In genomic region chr12:24928533-24929306, GRCh38 we compare ENCODE assay signal across 7 cellular contexts. TPM values are rescaled to one million over a fixed set of nuclear protein-coding genes. Genes with fewer than 3 reads are reported as not detected.
DNase-seq lines count a peak whose midpoint lies in the region; TF ChIP-seq lines count a peak whose summit lies in the region.
"Not testable (repeated sequence)": the region's sequence is repeated elsewhere in the genome, so short reads cannot be mapped to it uniquely, and the experiment has no call there.

No MANE protein-coding gene starts in this region.

- in situ Hi-C loops in astrocyte of the spinal cord (cut with HindIII; ENCODE audit: low sequenced_read_pairs): not testable (repeated sequence)

- peaks cover 19% of the 10 kb centered on the region for H3K36me3 ChIP-seq in SJCRH30
- H3K36me3 ChIP-seq in adipocyte (ENCODE audit: control insufficient read depth, insufficient read depth, low read length, severe bottlenecking); endodermal cell (ENCODE audit: control insufficient read depth, insufficient read depth, low read length); trophoblast cell (ENCODE audit: control insufficient read depth in 1 of 2, insufficient read depth in 2 of 2, low read length in 2 of 2): not testable (repeated sequence)
- H3K36me3 ChIP-seq in iPS-20b (ENCODE audit: insufficient read depth, low read depth, low read length): peaks cover 14% of the 10 kb centered on the region; the same call in 1 of the 2 replicates

- H4K5ac ChIP-seq in H9 (ENCODE audit: insufficient read length, low read depth, low read length): not testable (repeated sequence)

- not testable (repeated sequence) for H2BK12ac ChIP-seq in H9 (ENCODE audit: insufficient read length, low read depth, low read length); trophoblast cell (ENCODE audit: low read length)

- not testable (repeated sequence) for H4K20me1 ChIP-seq in H9 (ENCODE audit: control insufficient read depth, insufficient read depth, insufficient read length)

- not testable (repeated sequence) for H2BK120ac ChIP-seq in H9 (ENCODE audit: low read depth, low read length, poor library complexity, severe bottlenecking); trophoblast cell (ENCODE audit: insufficient read depth, low read length, poor library complexity)

- not testable (repeated sequence) for H2AK5ac ChIP-seq in H9 (ENCODE audit: insufficient read length, low read length); trophoblast cell (ENCODE audit: low read length)

- H4K91ac ChIP-seq in H9 (ENCODE audit: insufficient read length, low read depth, low read length); trophoblast cell (ENCODE audit: low read depth, low read length): not testable (repeated sequence)

- H3K23me2 ChIP-seq in H9 (ENCODE audit: insufficient read length, low read depth, low read length, poor library complexity, severe bottlenecking): not testable (repeated sequence)

- not testable (repeated sequence) for H3K56ac ChIP-seq in H9 (ENCODE audit: insufficient read length, low read depth, low read length)

- not testable (repeated sequence) for H3K9me3 ChIP-seq in H9 (ENCODE audit: control insufficient read depth, low read depth, low read length); SJCRH30 (replicated peaks); iPS-20b (ENCODE audit: insufficient read depth, low read depth, low read length); trophoblast cell (ENCODE audit: insufficient read depth, low read depth, low read length)
- H3K9me3 ChIP-seq in adipocyte (ENCODE audit: control insufficient read depth, low read length) (peaks cover 10% of the 10 kb centered on the region), endodermal cell (ENCODE audit: control insufficient read depth, low read length) (peaks cover 32% of the 10 kb centered on the region)

- not testable (repeated sequence) for H4K8ac ChIP-seq in H9 (replicated peaks; ENCODE audit: insufficient read length, low read depth, low read length); trophoblast cell (ENCODE audit: low read depth, low read length)

- H3K9ac ChIP-seq in H9 (ENCODE audit: extremely low read depth, insufficient read length, low read length); adipocyte (ENCODE audit: low read length); endodermal cell (ENCODE audit: extremely low read depth, low read length, poor library complexity, severe bottlenecking); iPS-20b (ENCODE audit: low read depth, low read length); trophoblast cell (ENCODE audit: low read length): not testable (repeated sequence)

- H3K14ac ChIP-seq in H9 (ENCODE audit: insufficient read depth, low read length); trophoblast cell (ENCODE audit: low read length): not testable (repeated sequence)

- H3K9me3 Mint-ChIP-seq in H9 (peaks cover 11 to 18% of the 10 kb centered on the region in 2 experiments), endodermal cell (peaks cover 42% of the 10 kb centered on the region)

- H2AFZ ChIP-seq in H9 (ENCODE audit: low read length); trophoblast cell (ENCODE audit: insufficient read depth, low read length, poor library complexity): not testable (repeated sequence)

- H3K79me2 ChIP-seq in H9 (ENCODE audit: insufficient read depth, low read length): peaks cover 27% of the 10 kb centered on the region; the same call in 1 of the 2 replicates
- H3K79me2 ChIP-seq in trophoblast cell (ENCODE audit: control insufficient read depth, insufficient read depth, low read length, poor library complexity): not testable (repeated sequence)

- H2BK20ac ChIP-seq in H9 (ENCODE audit: low read depth, low read length, poor library complexity, severe bottlenecking): not testable (repeated sequence)

- H3K36me3 Mint-ChIP-seq in H9 (ENCODE audit: insufficient read depth in 1 of 3, low read depth in 3 of 3) (peaks cover 42 to 50% (median 44%) of the 10 kb centered on the region in 3 experiments), endodermal cell (ENCODE audit: low read depth) (peaks cover 35% of the 10 kb centered on the region)

- not testable (repeated sequence) for H3K18ac ChIP-seq in H9 (ENCODE audit: insufficient read length, low read depth, low read length); trophoblast cell (ENCODE audit: low read length)

- no CpG with 5 or more reads among the region's 13 CpGs for WGBS in H9 (ENCODE audit: extremely low coverage, insufficient read length, low lambda C conversion rate)
- 95 to 98% methylated on average over 5 to 10 of the region's 13 CpGs for WGBS in endodermal cell (ENCODE audit: insufficient coverage in 1 of 2, insufficient read length in 1 of 2), 2 experiments
- no CpG with 5 or more reads among the region's 13 CpGs for WGBS in trophoblast cell (ENCODE audit: extremely low coverage, insufficient coverage, insufficient read length)

- not testable (repeated sequence) for H3K4me3 Mint-ChIP-seq in H9, endodermal cell

- H3K27me3 ChIP-seq in H9 (ENCODE audit: insufficient read depth, low read length); SJCRH30; adipocyte (replicated peaks; ENCODE audit: control insufficient read depth, insufficient read depth, low read length); endodermal cell (ENCODE audit: control insufficient read depth, insufficient read depth, low read length, poor library complexity, severe bottlenecking); iPS-20b (ENCODE audit: insufficient read depth, low read length); trophoblast cell (ENCODE audit: insufficient read depth, low read length): not testable (repeated sequence)

- not testable (repeated sequence) for H3K4ac ChIP-seq in H9 (ENCODE audit: low read depth, low read length)
- H3K4ac ChIP-seq in trophoblast cell (ENCODE audit: low read depth, low read length): peak overlapping the region; percentile 21

- not testable (repeated sequence) for H3K27ac ChIP-seq in H9 (ENCODE audit: insufficient read length, low read depth, low read length); endodermal cell (ENCODE audit: low read depth, low read length); iPS-20b (ENCODE audit: low read length); trophoblast cell (ENCODE audit: low read depth, low read length)
- H3K27ac ChIP-seq in SJCRH30: peak overlapping the region; percentile 76

- H3K4me2 ChIP-seq in H9 (ENCODE audit: insufficient read depth, insufficient read length, low read length); trophoblast cell (ENCODE audit: low read length): not testable (repeated sequence)

- not testable (repeated sequence) for H3K27me3 Mint-ChIP-seq in H9 (ENCODE audit: low read depth); endodermal cell (ENCODE audit: insufficient read depth)

- H3K27ac Mint-ChIP-seq in H9: peak overlapping the region; percentile 52 to 72 (median 57); a peak in 4 of 7 replicates
- not testable (repeated sequence) for H3K27ac Mint-ChIP-seq in endodermal cell

- H3K4me1 ChIP-seq in H9 (ENCODE audit: insufficient read depth, low read length): peaks cover 12% of the 10 kb centered on the region
- peaks cover 27% of the 10 kb centered on the region for H3K4me1 ChIP-seq in SJCRH30
- not testable (repeated sequence) for H3K4me1 ChIP-seq in adipocyte (ENCODE audit: control insufficient read depth, insufficient read depth, low read length); endodermal cell (ENCODE audit: control insufficient read depth, insufficient read depth, low read length); trophoblast cell (ENCODE audit: control insufficient read depth in 1 of 2, insufficient read depth in 2 of 2, low read length in 2 of 2)
- peaks cover 41% of the 10 kb centered on the region for H3K4me1 ChIP-seq in iPS-20b (ENCODE audit: insufficient read depth, low read length)

- H3T11ph ChIP-seq in H9 (ENCODE audit: low read length): not testable (repeated sequence)

- H3K4me1 Mint-ChIP-seq in H9 (peaks cover 64 to 66% of the 10 kb centered on the region in 2 experiments), endodermal cell (peaks cover 30% of the 10 kb centered on the region)

- H2BK15ac ChIP-seq in H9 (ENCODE audit: low read depth, low read length): not testable (repeated sequence)

- H3K79me1 ChIP-seq in H9 (ENCODE audit: insufficient read depth, low read depth, low read length, poor library complexity, severe bottlenecking); trophoblast cell (ENCODE audit: low read length): not testable (repeated sequence)

- not testable (repeated sequence) for H3K4me3 ChIP-seq in SJCRH30; adipocyte (ENCODE audit: low read length); astrocyte of the spinal cord (ENCODE audit: low read depth, low read length); trophoblast cell (ENCODE audit: low read depth, low read length)
- H3K4me3 ChIP-seq in endodermal cell (ENCODE audit: low read length): peak overlapping the region; percentile 53
- H3K4me3 ChIP-seq in iPS-20b (ENCODE audit: low read length): peak overlapping the region; percentile 0; the same call in 1 of the 2 replicates

- H3K23ac ChIP-seq in H9 (ENCODE audit: insufficient read length, low read depth, low read length); trophoblast cell (ENCODE audit: low read length): not testable (repeated sequence)

- not testable (repeated sequence) for H4K12ac ChIP-seq in trophoblast cell (ENCODE audit: low read depth, low read length)

- not testable (repeated sequence) for H2BK5ac ChIP-seq in H9 (ENCODE audit: insufficient read length, low read length); trophoblast cell (ENCODE audit: low read depth, low read length, poor library complexity)

- not testable (repeated sequence) for DNase-seq in H9, endodermal cell, trophoblast cell
- DNase-seq in SJCRH30 (peak; percentile 58 to 70), adipocyte (ENCODE audit: low read depth) (peak; percentile 40), astrocyte of the spinal cord (ENCODE audit: low read depth, low spot score) (peak; percentile 44)

- not testable (repeated sequence) for TF ChIP-seq CTCF in H9 (conservative IDR thresholded peaks at IDR 0.05); astrocyte of the spinal cord (IDR thresholded peaks at IDR 0.05; ENCODE audit: low read depth, low read length); endodermal cell (conservative IDR thresholded peaks at IDR 0.05)

RNA-seq across cellular contexts. Expression of gene BCAT1, which starts 20.2 kb away (rescaled TPM):
- total RNA-seq in H9 (2021) (224 and 244 TPM in 2 replicates), endodermal cell (100 to 1,000 TPM in 1 of 2 donors, 10 to 100 TPM in 1; 45.0 to 141 TPM)
- total RNA-seq in SJCRH30 (2014; rRNA removed; shearing (Covaris generic)): 231 and 239 TPM in 2 replicates
- polyA plus RNA-seq in endodermal cell (2013, experiment 1 of 2): 116 TPM
- 106 TPM for polyA plus RNA-seq in endodermal cell (2013, experiment 2 of 2)
- 80.8 and 83.0 TPM in 2 replicates for polyA plus RNA-seq in trophoblast cell (2013)
